In genomic region chr5:10936081-10936480, GRCh38 we compare ENCODE assay signal across 27 cellular contexts.
"Had no signal": no experiment of that assay in that cellular context is flagged by ENCODE, and none has a peak within 500 bp of the region (broad histone marks: within the 10 kb centered on the region; RNA-seq: fewer than 3 reads in every experiment).

No MANE protein-coding gene starts in this region.

- H3K36me3 Mint-ChIP-seq: activated CD4-positive, alpha-beta memory T cell treated with anti-CD3 and anti-CD28 coated beads for 36 hours; activated CD8-positive, alpha-beta memory T cell treated with anti-CD3 and anti-CD28 coated beads, Interleukin-2, amount 10 ng/mL, durations not matched to agents 7 days and 5 days; activated naive CD4-positive, alpha-beta T cell treated with anti-CD3 and anti-CD28 coated beads, Interleukin-2, amount 10 ng/mL, durations not matched to agents 7 days and 5 days; activated naive CD4-positive, alpha-beta T cell treated with anti-CD3 and anti-CD28 coated beads, Interleukin-2, amount 50 U/mL, for 72 hours; activated naive CD8-positive, alpha-beta T cell treated with anti-CD3 and anti-CD28 coated beads, Interleukin-2, amount 10 ng/mL, durations not matched to agents 7 days and 5 days had no signal

- ATAC-seq: activated CD4-positive, alpha-beta T cell treated with anti-CD3 and anti-CD28 coated beads for 36 hours; activated CD8-positive, alpha-beta memory T cell treated with anti-CD3 and anti-CD28 coated beads, Interleukin-2, amount 10 ng/mL, durations not matched to agents 7 days and 5 days; activated CD8-positive, alpha-beta T cell treated with anti-CD3 and anti-CD28 coated beads, Interleukin-2, amount 10 ng/mL, durations not matched to agents 7 days and 5 days; activated naive CD4-positive, alpha-beta T cell treated with anti-CD3 and anti-CD28 coated beads, Interleukin-2, amount 50 U/mL, for 72 hours; activated T-cell treated with anti-CD3 and anti-CD28 coated beads, Interleukin-2, amount 50 U/mL, for 72 hours; effector memory CD8-positive, alpha-beta T cell; T-helper 17 cell had no signal

- H3K9me3 Mint-ChIP-seq: activated CD4-positive, alpha-beta memory T cell treated with anti-CD3 and anti-CD28 coated beads for 36 hours; activated naive CD4-positive, alpha-beta T cell treated with anti-CD3 and anti-CD28 coated beads, Interleukin-2, amount 10 ng/mL, durations not matched to agents 7 days and 5 days; activated naive CD4-positive, alpha-beta T cell treated with anti-CD3 and anti-CD28 coated beads, Interleukin-2, amount 50 U/mL, for 72 hours; activated T-cell treated with anti-CD3 and anti-CD28 coated beads, Interleukin-2, amount 50 U/mL, for 72 hours; effector memory CD8-positive, alpha-beta T cell; T-helper 2 cell treated with Interferon-gamma antibody and Interleukin-4, amounts not matched to agents 5 μg/mL and 100 μg/mL, for 36 hours had no signal

- H3K4me3 Mint-ChIP-seq: activated CD4-positive, alpha-beta memory T cell treated with anti-CD3 and anti-CD28 coated beads for 36 hours; activated CD4-positive, alpha-beta T cell treated with anti-CD3 and anti-CD28 coated beads for 36 hours; activated CD4-positive, alpha-beta T cell treated with anti-CD3 and anti-CD28 coated beads, Interleukin-2, amount 10 ng/mL, durations not matched to agents 24 days and 14 days; activated CD8-positive, alpha-beta memory T cell treated with anti-CD3 and anti-CD28 coated beads, Interleukin-2, amount 10 ng/mL, durations not matched to agents 7 days and 5 days; activated CD8-positive, alpha-beta T cell treated with anti-CD3 and anti-CD28 coated beads, Interleukin-2, amount 10 ng/mL, durations not matched to agents 7 days and 5 days; activated naive CD4-positive, alpha-beta T cell treated with anti-CD3 and anti-CD28 coated beads, Interleukin-2, amount 10 ng/mL, durations not matched to agents 7 days and 5 days; activated naive CD8-positive, alpha-beta T cell treated with anti-CD3 and anti-CD28 coated beads, Interleukin-2, amount 10 ng/mL, durations not matched to agents 7 days and 5 days; activated T-cell treated with anti-CD3 and anti-CD28 coated beads, Interleukin-2, amount 50 U/mL, for 72 hours; effector memory CD8-positive, alpha-beta T cell; T-helper 17 cell; T-helper 2 cell treated with Interferon-gamma antibody and Interleukin-4, amounts not matched to agents 5 μg/mL and 100 μg/mL, for 36 hours had no signal

- H3K27me3 Mint-ChIP-seq: activated CD4-positive, alpha-beta T cell treated with anti-CD3 and anti-CD28 coated beads, Interleukin-2, amount 10 ng/mL, durations not matched to agents 24 days and 14 days; activated CD8-positive, alpha-beta memory T cell treated with anti-CD3 and anti-CD28 coated beads, Interleukin-2, amount 10 ng/mL, durations not matched to agents 7 days and 5 days; activated naive CD4-positive, alpha-beta T cell treated with anti-CD3 and anti-CD28 coated beads, Interleukin-2, amount 10 ng/mL, durations not matched to agents 7 days and 5 days; activated naive CD8-positive, alpha-beta T cell treated with anti-CD3 and anti-CD28 coated beads, Interleukin-2, amount 10 ng/mL, durations not matched to agents 7 days and 5 days; effector memory CD8-positive, alpha-beta T cell had no signal

- H3K27ac ChIP-seq: epithelial cell of prostate had no signal

- DNase-seq: activated CD4-positive, alpha-beta memory T cell treated with anti-CD3 and anti-CD28 coated beads for 36 hours; activated CD4-positive, alpha-beta T cell treated with anti-CD3 and anti-CD28 coated beads for 36 hours; activated CD4-positive, alpha-beta T cell treated with anti-CD3 and anti-CD28 coated beads, Interleukin-2, amount 10 ng/mL, durations not matched to agents 24 days and 14 days; activated CD4-positive, CD25-positive, alpha-beta regulatory T cell; activated CD4-positive, CD25-positive, alpha-beta regulatory T cell treated with anti-CD3 and anti-CD28 coated beads, Interleukin-2, amount 50 U/mL, for 72 hours; activated CD8-positive, alpha-beta memory T cell treated with anti-CD3 and anti-CD28 coated beads, Interleukin-2, amount 10 ng/mL, durations not matched to agents 7 days and 5 days; activated CD8-positive, alpha-beta memory T cell treated with anti-CD3 and anti-CD28 coated beads, Interleukin-2, amount 50 U/mL, for 4 hours; activated CD8-positive, alpha-beta T cell treated with anti-CD3 and anti-CD28 coated beads, Interleukin-2, amount 10 ng/mL, durations not matched to agents 7 days and 5 days; activated gamma-delta T cell; activated naive CD4-positive, alpha-beta T cell; activated naive CD4-positive, alpha-beta T cell treated with anti-CD3 and anti-CD28 coated beads, Interleukin-2, amount 10 ng/mL, durations not matched to agents 7 days and 5 days; activated naive CD8-positive, alpha-beta T cell treated with anti-CD3 and anti-CD28 coated beads, Interleukin-2, amount 10 ng/mL, durations not matched to agents 7 days and 5 days; activated T-cell treated with anti-CD3 and anti-CD28 coated beads, Interleukin-2, amount 50 U/mL, for 1 hour; activated T-cell treated with anti-CD3 and anti-CD28 coated beads, Interleukin-2, amount 50 U/mL, for 72 hours; caudate nucleus; cortex of kidney; dermis blood vessel endothelial cell; effector CD4-positive, alpha-beta T cell; effector memory CD8-positive, alpha-beta T cell; foreskin fibroblast; head of caudate nucleus; T-helper 1 cell; T-helper 17 cell; T1000 had no signal

- H3K27ac Mint-ChIP-seq: activated CD4-positive, alpha-beta memory T cell treated with anti-CD3 and anti-CD28 coated beads for 36 hours; activated CD4-positive, alpha-beta T cell treated with anti-CD3 and anti-CD28 coated beads for 36 hours; activated CD4-positive, alpha-beta T cell treated with anti-CD3 and anti-CD28 coated beads, Interleukin-2, amount 10 ng/mL, durations not matched to agents 24 days and 14 days; activated CD8-positive, alpha-beta memory T cell treated with anti-CD3 and anti-CD28 coated beads, Interleukin-2, amount 10 ng/mL, durations not matched to agents 7 days and 5 days; activated CD8-positive, alpha-beta T cell treated with anti-CD3 and anti-CD28 coated beads, Interleukin-2, amount 10 ng/mL, durations not matched to agents 7 days and 5 days; activated naive CD4-positive, alpha-beta T cell treated with anti-CD3 and anti-CD28 coated beads, Interleukin-2, amount 10 ng/mL, durations not matched to agents 7 days and 5 days; activated naive CD4-positive, alpha-beta T cell treated with anti-CD3 and anti-CD28 coated beads, Interleukin-2, amount 50 U/mL, for 72 hours; activated naive CD8-positive, alpha-beta T cell treated with anti-CD3 and anti-CD28 coated beads, Interleukin-2, amount 10 ng/mL, durations not matched to agents 7 days and 5 days; activated T-cell treated with anti-CD3 and anti-CD28 coated beads, Interleukin-2, amount 50 U/mL, for 72 hours; effector memory CD8-positive, alpha-beta T cell; T-helper 17 cell; T-helper 2 cell treated with Interferon-gamma antibody and Interleukin-4, amounts not matched to agents 5 μg/mL and 100 μg/mL, for 36 hours had no signal

- H3K4me1 Mint-ChIP-seq: activated CD4-positive, alpha-beta T cell treated with anti-CD3 and anti-CD28 coated beads for 36 hours; activated CD4-positive, alpha-beta T cell treated with anti-CD3 and anti-CD28 coated beads, Interleukin-2, amount 10 ng/mL, durations not matched to agents 24 days and 14 days; activated CD8-positive, alpha-beta memory T cell treated with anti-CD3 and anti-CD28 coated beads, Interleukin-2, amount 10 ng/mL, durations not matched to agents 7 days and 5 days; activated naive CD4-positive, alpha-beta T cell treated with anti-CD3 and anti-CD28 coated beads, Interleukin-2, amount 10 ng/mL, durations not matched to agents 7 days and 5 days; activated naive CD8-positive, alpha-beta T cell treated with anti-CD3 and anti-CD28 coated beads, Interleukin-2, amount 10 ng/mL, durations not matched to agents 7 days and 5 days; T-helper 17 cell had no signal
